13 cellular contexts compared by ENCODE assay signal in genomic region chr3:118548434-118548833, GRCh38.
"Had no signal": no experiment of that assay in that cellular context is flagged by ENCODE, and none has a peak within 500 bp of the region (broad histone marks: within the 10 kb centered on the region; RNA-seq: fewer than 3 reads in every experiment).

No MANE protein-coding gene starts in this region.

- H3K27me3 ChIP-seq: esophagus muscularis mucosa, uterus had no signal

- H3K36me3 ChIP-seq: esophagus muscularis mucosa, uterus had no signal

- H3K4me3 ChIP-seq: esophagus muscularis mucosa, skin epidermis, uterus had no signal

- H3K27ac Mint-ChIP-seq: activated B cell treated with CpG ODN at 0.5 μM for 24 hours; activated CD4-positive, alpha-beta T cell treated with anti-CD3 and anti-CD28 coated beads, Interleukin-2, amount 10 ng/mL, durations not matched to agents 7 days and 5 days; activated naive CD4-positive, alpha-beta T cell treated with anti-CD3 and anti-CD28 coated beads, Interleukin-2, amount 10 ng/mL, durations not matched to agents 7 days and 5 days; brain; endodermal cell; T-helper 17 cell had no signal

- H3K27ac ChIP-seq: esophagus muscularis mucosa, skin epidermis, uterus had no signal

- H3K27me3 Mint-ChIP-seq: activated B cell treated with CpG ODN at 0.5 μM for 24 hours; activated CD4-positive, alpha-beta T cell treated with anti-CD3 and anti-CD28 coated beads, Interleukin-2, amount 10 ng/mL, durations not matched to agents 7 days and 5 days; activated naive CD4-positive, alpha-beta T cell treated with anti-CD3 and anti-CD28 coated beads, Interleukin-2, amount 10 ng/mL, durations not matched to agents 7 days and 5 days; brain; T-helper 17 cell had no signal

- ATAC-seq: T-helper 17 cell had no signal

- H3K4me3 Mint-ChIP-seq: activated B cell treated with CpG ODN at 0.5 μM for 24 hours; activated CD4-positive, alpha-beta T cell treated with anti-CD3 and anti-CD28 coated beads, Interleukin-2, amount 10 ng/mL, durations not matched to agents 7 days and 5 days; activated naive CD4-positive, alpha-beta T cell treated with anti-CD3 and anti-CD28 coated beads, Interleukin-2, amount 10 ng/mL, durations not matched to agents 7 days and 5 days; brain; endodermal cell; T-helper 17 cell had no signal

- H3K9me3 ChIP-seq: esophagus muscularis mucosa, uterus had no signal

- H3K4me1 ChIP-seq: esophagus muscularis mucosa, uterus had no signal

- H3K36me3 Mint-ChIP-seq: activated naive CD4-positive, alpha-beta T cell treated with anti-CD3 and anti-CD28 coated beads, Interleukin-2, amount 10 ng/mL, durations not matched to agents 7 days and 5 days; brain had no signal

- H3K9me3 Mint-ChIP-seq: activated B cell treated with CpG ODN at 0.5 μM for 24 hours; activated CD4-positive, alpha-beta T cell treated with anti-CD3 and anti-CD28 coated beads, Interleukin-2, amount 10 ng/mL, durations not matched to agents 7 days and 5 days; activated naive CD4-positive, alpha-beta T cell treated with anti-CD3 and anti-CD28 coated beads, Interleukin-2, amount 10 ng/mL, durations not matched to agents 7 days and 5 days; brain; endodermal cell had no signal

- H3K4me1 Mint-ChIP-seq: activated B cell treated with CpG ODN at 0.5 μM for 24 hours; activated CD4-positive, alpha-beta T cell treated with anti-CD3 and anti-CD28 coated beads, Interleukin-2, amount 10 ng/mL, durations not matched to agents 7 days and 5 days; activated naive CD4-positive, alpha-beta T cell treated with anti-CD3 and anti-CD28 coated beads, Interleukin-2, amount 10 ng/mL, durations not matched to agents 7 days and 5 days; brain; T-helper 17 cell had no signal

- FAIRE-seq: TTC549 had no signal

- DNase-seq: activated B cell treated with CpG ODN at 0.5 μM for 24 hours; activated CD4-positive, alpha-beta T cell treated with anti-CD3 and anti-CD28 coated beads, Interleukin-2, amount 10 ng/mL, durations not matched to agents 7 days and 5 days; activated CD8-positive, alpha-beta memory T cell treated with anti-CD3 and anti-CD28 coated beads for 24 hours; activated naive CD4-positive, alpha-beta T cell treated with anti-CD3 and anti-CD28 coated beads, Interleukin-2, amount 10 ng/mL, durations not matched to agents 7 days and 5 days; endodermal cell; foreskin fibroblast; head of caudate nucleus; T-helper 17 cell; uterus had no signal
